In genomic region chr11:134447696-134448095, GRCh38 we compare ENCODE assay signal across 30 cellular contexts. TPM values are rescaled to one million over a fixed set of nuclear protein-coding genes. Genes with fewer than 3 reads are reported as not detected.
"Had no signal": no experiment of that assay in that cellular context is flagged by ENCODE, and none has a peak within 500 bp of the region (broad histone marks: within the 10 kb centered on the region; RNA-seq: fewer than 3 reads in every experiment).

No MANE protein-coding gene starts in this region.

- H3K36me3 ChIP-seq: ascending aorta, cardiac muscle cell had no signal

- H3K4me3 ChIP-seq: ascending aorta, cardiac muscle cell had no signal

- H3K9me3 ChIP-seq: ascending aorta had no signal

- FAIRE-seq: TTC549 had no signal

- H3K27me3 ChIP-seq: ascending aorta, cardiac muscle cell had no signal

- DNase-seq: activated B cell treated with CpG ODN at 0.5 μM for 24 hours; activated CD4-positive, alpha-beta memory T cell treated with anti-CD3 and anti-CD28 coated beads, Interleukin-2, amount 10 ng/mL, durations not matched to agents 7 days and 5 days; activated CD4-positive, alpha-beta T cell treated with anti-CD3 and anti-CD28 coated beads for 1 hour; activated CD4-positive, alpha-beta T cell treated with anti-CD3 and anti-CD28 coated beads for 36 hours; activated CD4-positive, alpha-beta T cell treated with anti-CD3 and anti-CD28 coated beads for 48 hours; activated CD4-positive, alpha-beta T cell treated with anti-CD3 and anti-CD28 coated beads, Interleukin-2, amount 10 ng/mL, durations not matched to agents 7 days and 5 days; activated CD4-positive, alpha-beta T cell treated with anti-CD3 and anti-CD28 coated beads, Interleukin-2, amount 50 U/mL, for 48 hours; activated CD8-positive, alpha-beta memory T cell treated with anti-CD3 and anti-CD28 coated beads for 24 hours; activated CD8-positive, alpha-beta memory T cell treated with anti-CD3 and anti-CD28 coated beads, Interleukin-2, amount 10 ng/mL, durations not matched to agents 7 days and 5 days; activated CD8-positive, alpha-beta memory T cell treated with anti-CD3 and anti-CD28 coated beads, Interleukin-2, amount 50 U/mL, for 48 hours; activated CD8-positive, alpha-beta T cell treated with anti-CD3 and anti-CD28 coated beads, Interleukin-2, amount 10 ng/mL, durations not matched to agents 7 days and 5 days; activated effector memory CD4-positive, alpha-beta T cell treated with Interleukin-2 at 50 U/mL for 16 hours; activated gamma-delta T cell; activated naive CD4-positive, alpha-beta T cell treated with anti-CD3 and anti-CD28 coated beads, Interleukin-2, amount 10 ng/mL, durations not matched to agents 7 days and 5 days; activated naive CD4-positive, alpha-beta T cell treated with Interleukin-2 at 50 U/mL for 16 hours; activated naive CD8-positive, alpha-beta T cell treated with anti-CD3 and anti-CD28 coated beads, Interleukin-2, amount 10 ng/mL, durations not matched to agents 7 days and 5 days; activated naive CD8-positive, alpha-beta T cell treated with anti-CD3 and anti-CD28 coated beads, Interleukin-2, amount 50 U/mL, for 24 hours; activated T-cell treated with anti-CD3 and anti-CD28 coated beads, Interleukin-2, amount 50 U/mL, for 24 hours; activated T-cell treated with anti-CD3 and anti-CD28 coated beads, Interleukin-2, amount 50 U/mL, for 48 hours; amygdala; anterior cingulate cortex; caudate nucleus; cerebellar nuclear complex; T-helper 1 cell; T-helper 2 cell; T-helper 9 cell had no signal

- ATAC-seq: activated CD4-positive, alpha-beta T cell treated with anti-CD3 and anti-CD28 coated beads for 36 hours; activated CD8-positive, alpha-beta memory T cell treated with anti-CD3 and anti-CD28 coated beads, Interleukin-2, amount 10 ng/mL, durations not matched to agents 7 days and 5 days; activated CD8-positive, alpha-beta T cell treated with anti-CD3 and anti-CD28 coated beads, Interleukin-2, amount 10 ng/mL, durations not matched to agents 7 days and 5 days; activated naive CD8-positive, alpha-beta T cell treated with anti-CD3 and anti-CD28 coated beads, Interleukin-2, amount 50 U/mL, for 24 hours had no signal

- H3K27ac ChIP-seq: ascending aorta, cardiac muscle cell, VCaP had no signal

- H3K4me1 ChIP-seq: ascending aorta had no signal

RNA-seq across cellular contexts. Expression of gene B3GAT1, which starts 35.7 kb away (rescaled TPM):
- total RNA-seq: activated B cell treated with CpG ODN at 0.5 μM for 24 hours had no signal
- polyA plus RNA-seq: cardiac muscle cell had no signal
